ENCODE assay signal across 1 cellular context in the genomic region with DNA sequence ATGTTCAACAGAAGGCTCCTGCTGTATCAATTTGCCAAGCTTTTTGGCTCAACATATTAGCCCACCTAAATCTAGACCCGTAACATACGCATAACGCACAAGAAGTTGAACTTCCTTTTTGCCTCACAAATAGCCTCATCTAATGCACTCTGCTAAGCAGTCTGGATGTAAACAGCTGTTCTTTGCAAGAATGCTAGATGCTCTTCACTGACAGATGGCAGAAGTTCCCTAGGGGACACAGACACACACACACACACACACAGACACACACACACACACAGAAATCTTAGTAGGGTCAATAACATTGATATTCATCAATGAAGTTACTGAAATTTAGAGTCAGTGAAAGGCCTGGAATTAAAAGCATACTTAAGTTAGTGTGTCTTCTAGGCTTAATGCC.
TF ChIP-seq lines count a peak whose summit lies in the region.

No MANE protein-coding gene starts in this region.

TF ChIP-seq in IMR-90, 13 proteins besides CTCF, POLR2A, EP300 and RAD21 (continued from another document):
- TF ChIP-seq, protein P1, sequence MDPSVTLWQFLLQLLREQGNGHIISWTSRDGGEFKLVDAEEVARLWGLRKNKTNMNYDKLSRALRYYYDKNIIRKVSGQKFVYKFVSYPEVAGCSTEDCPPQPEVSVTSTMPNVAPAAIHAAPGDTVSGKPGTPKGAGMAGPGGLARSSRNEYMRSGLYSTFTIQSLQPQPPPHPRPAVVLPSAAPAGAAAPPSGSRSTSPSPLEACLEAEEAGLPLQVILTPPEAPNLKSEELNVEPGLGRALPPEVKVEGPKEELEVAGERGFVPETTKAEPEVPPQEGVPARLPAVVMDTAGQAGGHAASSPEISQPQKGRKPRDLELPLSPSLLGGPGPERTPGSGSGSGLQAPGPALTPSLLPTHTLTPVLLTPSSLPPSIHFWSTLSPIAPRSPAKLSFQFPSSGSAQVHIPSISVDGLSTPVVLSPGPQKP (IDR thresholded peaks at IDR 0.05; ENCODE audit: borderline replicate concordance, low read depth, low read length), result no peak
- TF ChIP-seq NFE2L2 (IDR thresholded peaks at IDR 0.05; ENCODE audit: low read depth, low read length) (no peak), FOS (IDR thresholded peaks at IDR 0.05; ENCODE audit: low read depth, low read length) (no peak), MAFK (IDR thresholded peaks at IDR 0.05; ENCODE audit: low read depth, low read length) (no peak), RFX5 (IDR thresholded peaks at IDR 0.05; ENCODE audit: low read depth, low read length) (no peak), RCOR1 (IDR thresholded peaks at IDR 0.05; ENCODE audit: insufficient replicate concordance, low read length) (no peak), BHLHE40 (IDR thresholded peaks at IDR 0.05; ENCODE audit: low read depth, low read length) (no peak), MXI1 (IDR thresholded peaks at IDR 0.05; ENCODE audit: borderline replicate concordance, low read depth, low read length) (no peak), CHD1 (IDR thresholded peaks at IDR 0.05; ENCODE audit: low read depth, low read length) (no peak), CEBPB (IDR thresholded peaks at IDR 0.05; ENCODE audit: low read depth, low read length) (no peak)
- TF ChIP-seq, protein P2, sequence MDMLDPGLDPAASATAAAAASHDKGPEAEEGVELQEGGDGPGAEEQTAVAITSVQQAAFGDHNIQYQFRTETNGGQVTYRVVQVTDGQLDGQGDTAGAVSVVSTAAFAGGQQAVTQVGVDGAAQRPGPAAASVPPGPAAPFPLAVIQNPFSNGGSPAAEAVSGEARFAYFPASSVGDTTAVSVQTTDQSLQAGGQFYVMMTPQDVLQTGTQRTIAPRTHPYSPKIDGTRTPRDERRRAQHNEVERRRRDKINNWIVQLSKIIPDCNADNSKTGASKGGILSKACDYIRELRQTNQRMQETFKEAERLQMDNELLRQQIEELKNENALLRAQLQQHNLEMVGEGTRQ (IDR thresholded peaks at IDR 0.05; ENCODE audit: low read depth, low read length), result no peak
TF ChIP-seq in IMR-90: peak in this region for 0.
